ENCODE assay signal across 8 cellular contexts in genomic region chr1:222814536-222815366, GRCh38. TPM values are rescaled to one million over a fixed set of nuclear protein-coding genes. Genes with fewer than 3 reads are reported as not detected.
DNase-seq lines count a peak whose midpoint lies in the region; ATAC-seq lines count a peak whose summit lies in the region.

A gene with protein sequence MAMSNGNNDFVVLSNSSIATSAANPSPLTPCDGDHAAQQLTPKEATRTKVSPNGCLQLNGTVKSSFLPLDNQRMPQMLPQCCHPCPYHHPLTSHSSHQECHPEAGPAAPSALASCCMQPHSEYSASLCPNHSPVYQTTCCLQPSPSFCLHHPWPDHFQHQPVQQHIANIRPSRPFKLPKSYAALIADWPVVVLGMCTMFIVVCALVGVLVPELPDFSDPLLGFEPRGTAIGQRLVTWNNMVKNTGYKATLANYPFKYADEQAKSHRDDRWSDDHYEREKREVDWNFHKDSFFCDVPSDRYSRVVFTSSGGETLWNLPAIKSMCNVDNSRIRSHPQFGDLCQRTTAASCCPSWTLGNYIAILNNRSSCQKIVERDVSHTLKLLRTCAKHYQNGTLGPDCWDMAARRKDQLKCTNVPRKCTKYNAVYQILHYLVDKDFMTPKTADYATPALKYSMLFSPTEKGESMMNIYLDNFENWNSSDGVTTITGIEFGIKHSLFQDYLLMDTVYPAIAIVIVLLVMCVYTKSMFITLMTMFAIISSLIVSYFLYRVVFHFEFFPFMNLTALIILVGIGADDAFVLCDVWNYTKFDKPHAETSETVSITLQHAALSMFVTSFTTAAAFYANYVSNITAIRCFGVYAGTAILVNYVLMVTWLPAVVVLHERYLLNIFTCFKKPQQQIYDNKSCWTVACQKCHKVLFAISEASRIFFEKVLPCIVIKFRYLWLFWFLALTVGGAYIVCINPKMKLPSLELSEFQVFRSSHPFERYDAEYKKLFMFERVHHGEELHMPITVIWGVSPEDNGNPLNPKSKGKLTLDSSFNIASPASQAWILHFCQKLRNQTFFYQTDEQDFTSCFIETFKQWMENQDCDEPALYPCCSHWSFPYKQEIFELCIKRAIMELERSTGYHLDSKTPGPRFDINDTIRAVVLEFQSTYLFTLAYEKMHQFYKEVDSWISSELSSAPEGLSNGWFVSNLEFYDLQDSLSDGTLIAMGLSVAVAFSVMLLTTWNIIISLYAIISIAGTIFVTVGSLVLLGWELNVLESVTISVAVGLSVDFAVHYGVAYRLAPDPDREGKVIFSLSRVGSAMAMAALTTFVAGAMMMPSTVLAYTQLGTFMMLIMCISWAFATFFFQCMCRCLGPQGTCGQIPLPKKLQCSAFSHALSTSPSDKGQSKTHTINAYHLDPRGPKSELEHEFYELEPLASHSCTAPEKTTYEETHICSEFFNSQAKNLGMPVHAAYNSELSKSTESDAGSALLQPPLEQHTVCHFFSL (N-terminal part only) (plus strand): TSS chr1:222815039. CDS start chr1:222942824, 127,785 bp downstream.

- DNase-seq in COLO668 (lab: John Stamatoyannopoulos, UW; ENCODE audit: unreplicated experiment) (peak; percentile 93), HK-2 (ENCODE audit: unreplicated experiment) (peak; percentile 86), NOMO-1 treated with dmso at 0.1 percent for 144 hours (lab: John Stamatoyannopoulos, UW; ENCODE audit: unreplicated experiment) (peak; percentile 54), activated T-cell treated with anti-CD3 and anti-CD28 coated beads for 4 hours (peak; percentile 46), epithelial cell of prostate (ENCODE audit: low read depth, low spot score) (no peak)
- DNase-seq in stimulated activated CD8-positive, alpha-beta memory T cell treated with anti-CD3 and anti-CD28 coated beads, Interleukin-4, amount 100 ng/mL, for 1 hour (ENCODE audit: low read depth in 2 of 2, low spot score in 1 of 2), result peak; percentile 43 to 47

- peaks cover 18% of the 10 kb centered on the region for H3K4me1 ChIP-seq in mononuclear cell (ENCODE audit: insufficient read depth, low read length)

- H3K9me3 ChIP-seq in mononuclear cell (ENCODE audit: low read depth, low read length), result no peaks in the 10 kb centered on the region

- H3K27me3 ChIP-seq in mononuclear cell (ENCODE audit: insufficient read depth, low read length), result no peaks in the 10 kb centered on the region

- H3K27ac ChIP-seq in epithelial cell of prostate, result peak within 1 kb of the TSS; percentile 83

- H3K4me3 ChIP-seq in mononuclear cell (ENCODE audit: low read length), result peak within 1 kb of the TSS; percentile 79

- ATAC-seq in GM19455 (IDR thresholded peaks at IDR 0.05; ENCODE audit: unreplicated experiment), result peak; percentile 92

RNA-seq across cellular contexts. Expression of the gene that starts here (rescaled TPM):
- total RNA-seq in mononuclear cell, result 0.73 TPM
